ENCODE assay signal across 27 cellular contexts in the genomic region with DNA sequence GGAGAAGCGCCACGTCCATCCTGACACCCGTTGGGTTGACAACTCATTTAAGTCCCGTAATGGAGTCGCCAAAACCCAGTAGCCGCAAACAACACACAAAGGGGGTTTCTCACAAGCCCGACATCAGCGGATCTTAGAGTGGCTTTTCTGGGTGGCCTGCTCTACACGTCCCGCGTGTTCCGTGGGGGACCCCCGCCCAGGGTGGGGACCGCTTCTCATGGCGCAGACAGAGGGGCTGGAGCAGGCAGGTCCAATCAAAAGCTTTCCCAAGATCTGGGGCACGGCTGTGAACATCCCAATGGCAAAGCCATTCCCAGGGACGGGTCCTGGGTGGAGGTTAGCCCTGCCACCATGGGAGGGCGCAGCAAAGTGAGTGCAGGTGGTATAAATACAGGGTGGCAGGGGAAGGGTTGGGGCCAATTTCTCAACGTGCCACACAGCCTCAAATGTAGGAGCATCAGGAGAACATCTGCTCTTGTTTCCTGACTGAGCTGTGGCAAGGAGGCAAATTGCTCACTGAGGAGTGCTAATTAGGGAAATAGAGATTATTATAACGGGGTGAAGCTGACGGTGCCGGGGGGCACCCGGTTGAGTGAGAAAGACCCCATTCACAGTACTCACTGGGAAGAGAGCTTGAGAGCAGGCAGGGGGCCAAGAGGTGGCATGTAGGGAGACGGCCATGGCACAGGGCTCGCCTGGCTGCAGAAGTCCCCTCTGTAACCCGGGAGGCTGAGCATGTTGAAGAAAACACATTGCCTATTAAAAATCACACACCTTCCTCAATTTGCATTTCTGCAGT.
"Had no signal": no experiment of that assay in that cellular context is flagged by ENCODE, and none has a peak within 500 bp of the region (broad histone marks: within the 10 kb centered on the region; RNA-seq: fewer than 3 reads in every experiment).

No MANE protein-coding gene starts in this region.

- H3K9me3 Mint-ChIP-seq: activated naive CD4-positive, alpha-beta T cell treated with anti-CD3 and anti-CD28 coated beads, Interleukin-2, amount 50 U/mL, for 24 hours; activated naive CD8-positive, alpha-beta T cell treated with anti-CD3 and anti-CD28 coated beads, Interleukin-2, amount 50 U/mL, for 24 hours; activated T-cell treated with anti-CD3 and anti-CD28 coated beads, Interleukin-2, amount 50 U/mL, for 4 hours; activated T-helper 17 cell treated with anti-CD3 and anti-CD28 coated beads, Interleukin-2, amount 50 U/mL, for 72 hours; central memory CD8-positive, alpha-beta T cell had no signal

- H3K36me3 ChIP-seq: ascending aorta, Peyer's patch, SJCRH30 had no signal

- H3K4me1 Mint-ChIP-seq: activated naive CD4-positive, alpha-beta T cell treated with anti-CD3 and anti-CD28 coated beads, Interleukin-2, amount 50 U/mL, for 24 hours; activated naive CD8-positive, alpha-beta T cell treated with anti-CD3 and anti-CD28 coated beads, Interleukin-2, amount 50 U/mL, for 24 hours; activated T-helper 17 cell treated with anti-CD3 and anti-CD28 coated beads, Interleukin-2, amount 50 U/mL, for 72 hours; central memory CD8-positive, alpha-beta T cell had no signal

- ATAC-seq: activated CD8-positive, alpha-beta T cell treated with anti-CD3 and anti-CD28 coated beads, Interleukin-2, amount 10 ng/mL, durations not matched to agents 7 days and 5 days; activated naive CD8-positive, alpha-beta T cell treated with anti-CD3 and anti-CD28 coated beads, Interleukin-2, amount 50 U/mL, for 24 hours; activated T-cell treated with anti-CD3 and anti-CD28 coated beads, Interleukin-2, amount 50 U/mL, for 4 hours; activated T-helper 17 cell treated with anti-CD3 and anti-CD28 coated beads, Interleukin-2, amount 50 U/mL, for 72 hours; body of pancreas had no signal

- DNase-seq: activated CD4-positive, alpha-beta T cell treated with anti-CD3 and anti-CD28 coated beads, Interleukin-2, amount 50 U/mL, for 1 hour; activated CD4-positive, CD25-positive, alpha-beta regulatory T cell; activated CD8-positive, alpha-beta T cell treated with anti-CD3 and anti-CD28 coated beads, Interleukin-2, amount 10 ng/mL, durations not matched to agents 7 days and 5 days; activated naive CD8-positive, alpha-beta T cell treated with anti-CD3 and anti-CD28 coated beads, Interleukin-2, amount 50 U/mL, for 24 hours; activated T-cell treated with anti-CD3 and anti-CD28 coated beads, Interleukin-2, amount 50 U/mL, for 4 hours; amniotic stem cell; body of pancreas; KG1; NCI-H1048; NCI-H146; NCI-H2029; NCI-H2107; NCI-H510A treated with DMSO at 0.1 percent for 48 hours; NCI-H69; NK-92 treated with Interleukin-12 subunit alpha and Interleukin-12 subunit beta, amount 100 ng/mL, for 24 hours; Right ventricle myocardium superior; SJCRH30; SK-N-SH; T-helper 1 cell had no signal

- H3K9me3 ChIP-seq: ascending aorta, body of pancreas, Peyer's patch, SJCRH30, SK-N-SH had no signal

- H3K4me2 ChIP-seq: SK-N-SH had no signal

- H3K27ac Mint-ChIP-seq: activated CD8-positive, alpha-beta T cell treated with anti-CD3 and anti-CD28 coated beads, Interleukin-2, amount 10 ng/mL, durations not matched to agents 7 days and 5 days; activated naive CD4-positive, alpha-beta T cell treated with anti-CD3 and anti-CD28 coated beads, Interleukin-2, amount 50 U/mL, for 24 hours; activated naive CD8-positive, alpha-beta T cell treated with anti-CD3 and anti-CD28 coated beads, Interleukin-2, amount 50 U/mL, for 24 hours; activated T-helper 17 cell treated with anti-CD3 and anti-CD28 coated beads, Interleukin-2, amount 50 U/mL, for 72 hours had no signal

- H3K36me3 Mint-ChIP-seq: activated naive CD4-positive, alpha-beta T cell treated with anti-CD3 and anti-CD28 coated beads, Interleukin-2, amount 50 U/mL, for 24 hours; IgD-negative memory B cell had no signal

- H3K4me1 ChIP-seq: ascending aorta, body of pancreas, Peyer's patch, SJCRH30 had no signal

- H3K27me3 Mint-ChIP-seq: activated naive CD4-positive, alpha-beta T cell treated with anti-CD3 and anti-CD28 coated beads, Interleukin-2, amount 50 U/mL, for 24 hours had no signal

- H3K27ac ChIP-seq: ascending aorta, body of pancreas, Peyer's patch, RWPE1, SJCRH30, VCaP had no signal

- H3K4me3 ChIP-seq: ascending aorta, body of pancreas, Peyer's patch, SJCRH30 had no signal

- H3K27me3 ChIP-seq: ascending aorta, body of pancreas, Peyer's patch had no signal

- H3K9ac ChIP-seq: SK-N-SH had no signal

- H3K4me3 Mint-ChIP-seq: activated CD8-positive, alpha-beta T cell treated with anti-CD3 and anti-CD28 coated beads, Interleukin-2, amount 10 ng/mL, durations not matched to agents 7 days and 5 days; activated naive CD4-positive, alpha-beta T cell treated with anti-CD3 and anti-CD28 coated beads, Interleukin-2, amount 50 U/mL, for 24 hours; activated naive CD8-positive, alpha-beta T cell treated with anti-CD3 and anti-CD28 coated beads, Interleukin-2, amount 50 U/mL, for 24 hours; activated T-cell treated with anti-CD3 and anti-CD28 coated beads, Interleukin-2, amount 50 U/mL, for 4 hours; activated T-helper 17 cell treated with anti-CD3 and anti-CD28 coated beads, Interleukin-2, amount 50 U/mL, for 72 hours; central memory CD8-positive, alpha-beta T cell; IgD-negative memory B cell had no signal
